Comparison of ENCODE assay signal across 8 cellular contexts in genomic region chrX:40098264-40099045, GRCh38. TPM values are rescaled to one million over a fixed set of nuclear protein-coding genes. Genes with fewer than 3 reads are reported as not detected.
DNase-seq lines count a peak whose midpoint lies in the region; ATAC-seq and TF ChIP-seq lines count a peak whose summit lies in the region.

No MANE protein-coding gene starts in this region.

- H3K36me3 ChIP-seq in SK-N-SH (replicated peaks in 1 of 2; ENCODE audit: control insufficient read depth in 1 of 2, insufficient read depth in 2 of 2, low read length in 1 of 2): no peaks in the 10 kb centered on the region
- no peaks in the 10 kb centered on the region for H3K36me3 ChIP-seq in breast epithelium

- peak; percentile 87 for DNase-seq in NCI-H82 (lab: John Stamatoyannopoulos, UW)
- no peak for DNase-seq in NCI-H82 treated with DMSO at 0.1 percent for 48 hours (lab: John Stamatoyannopoulos, UW; ENCODE audit: unreplicated experiment)
- DNase-seq in SK-N-SH: peak; percentile 64
- DNase-seq in breast epithelium (ENCODE audit: low spot score in 2 of 2): no peak
- peak; percentile 52 to 58 for DNase-seq in left colon
- DNase-seq in stimulated activated naive B cell treated with anti-CD40 and anti-IgM and Interleukin-4, amounts not matched to agents 10 μg/mL and 1 μg/mL and 100 μg/mL, for 72 hours: peak; percentile 47

- no peak for TF ChIP-seq POLR2A in breast epithelium (IDR thresholded peaks at IDR 0.05)

- no peaks in the 10 kb centered on the region for H3K9me2 ChIP-seq in SK-N-SH

- H3K4me3 ChIP-seq in SK-N-SH (ENCODE audit: low read depth in 2 of 2, low read length in 1 of 2) (peak overlapping the region; percentile 54 to 60), breast epithelium (peak overlapping the region; percentile 71 to 89 (median 76))

- CTCF ChIA-PET in SK-N-SH (lab: Yijun Ruan, JAX): interaction anchor here (0.6 to 1.9 kb wide), 7 partner anchors 46 to 454 kb away, joined by 3 to 5 read pairs (median 3); no protein-coding TSS in a partner anchor

- peaks cover 12% of the 10 kb centered on the region for H3F3A ChIP-seq in SK-N-SH (replicated peaks; ENCODE audit: insufficient read depth)

- no peak overlapping the region for H2AFZ ChIP-seq in SK-N-SH (ENCODE audit: low read depth)

- TF ChIP-seq RAD21 in SK-N-SH (IDR thresholded peaks at IDR 0.05; ENCODE audit: low read length): no peak

- peak overlapping the region; percentile 54; the same call in 1 of the 2 replicates for H3K9ac ChIP-seq in SK-N-SH

- H3K4me1 ChIP-seq in SK-N-SH (ENCODE audit: control insufficient read depth in 1 of 2, insufficient read depth in 2 of 2, low read depth in 1 of 2, low read length in 1 of 2) (peaks cover 7 to 27% of the 10 kb centered on the region in 2 experiments; a peak in 2 of 4 replicates), breast epithelium (peaks cover 0 to 5% of the 10 kb centered on the region in 2 donors)

- peaks cover 14% of the 10 kb centered on the region for H4K20me1 ChIP-seq in SK-N-SH (ENCODE audit: insufficient read depth)

- peaks cover 36% of the 10 kb centered on the region; the same call in 1 of the 2 replicates for H3K27me3 ChIP-seq in SK-N-SH (ENCODE audit: insufficient read depth)
- H3K27me3 ChIP-seq in breast epithelium: peaks cover 0 to 94% of the 10 kb centered on the region in 2 donors

- no peaks in the 10 kb centered on the region for H3K9me3 ChIP-seq in SK-N-SH
- no peaks in the 10 kb centered on the region for H3K9me3 ChIP-seq in breast epithelium

- ATAC-seq in HG03521 (IDR thresholded peaks at IDR 0.05; ENCODE audit: unreplicated experiment) (peak; percentile 19), left colon (peak; percentile 42), GM19351 (IDR thresholded peaks at IDR 0.05; ENCODE audit: unreplicated experiment) (no peak)
- ATAC-seq in stimulated activated naive B cell treated with anti-CD40 and anti-IgM and Interleukin-4, amounts not matched to agents 10 μg/mL and 1 μg/mL and 100 μg/mL, for 72 hours (replicated peaks): peak; percentile 29 to 33

- peaks cover 30% of the 10 kb centered on the region for H3K79me2 ChIP-seq in SK-N-SH (ENCODE audit: insufficient read depth)

- TF ChIP-seq CTCF in SK-N-SH (IDR thresholded peaks at IDR 0.05) (no peak), breast epithelium (IDR thresholded peaks at IDR 0.05) (no peak)

- H3K9me3 Mint-ChIP-seq in stimulated activated naive B cell treated with anti-CD40 and anti-IgM and Interleukin-4, amounts not matched to agents 10 μg/mL and 1 μg/mL and 100 μg/mL, for 72 hours: no peaks in the 10 kb centered on the region

- H3K4me3 Mint-ChIP-seq in stimulated activated naive B cell treated with anti-CD40 and anti-IgM and Interleukin-4, amounts not matched to agents 10 μg/mL and 1 μg/mL and 100 μg/mL, for 72 hours: peak overlapping the region; percentile 84 to 88

- TF ChIP-seq EP300 in SK-N-SH (IDR thresholded peaks at IDR 0.05; ENCODE audit: borderline replicate concordance in 1 of 2, low read depth in 1 of 2, low read length in 1 of 2): no peak

- H3K4me1 Mint-ChIP-seq in stimulated activated naive B cell treated with anti-CD40 and anti-IgM and Interleukin-4, amounts not matched to agents 10 μg/mL and 1 μg/mL and 100 μg/mL, for 72 hours: peaks cover 18 to 42% of the 10 kb centered on the region in 2 donors

- H3K4me2 ChIP-seq in SK-N-SH: peak overlapping the region; percentile 80

- intact Hi-C loops in breast epithelium (cut with DNase I; ENCODE audit: low total_unique reads): no loop called here
- intact Hi-C loops in left colon (cut with DNase I, micrococcal nuclease): no loop called here

- POLR2A ChIA-PET in SK-N-SH (lab: Yijun Ruan, JAX): interaction anchor here (0.8 to 4.5 kb wide), 12 partner anchors 7 to 446 kb away, joined by 3 to 38 read pairs (median 4); no protein-coding TSS in a partner anchor

- peaks cover 5 to 14% of the 10 kb centered on the region in 2 donors for H3K36me3 Mint-ChIP-seq in stimulated activated naive B cell treated with anti-CD40 and anti-IgM and Interleukin-4, amounts not matched to agents 10 μg/mL and 1 μg/mL and 100 μg/mL, for 72 hours

- 13% methylated on average over 26 of the region's 75 CpGs for WGBS in SK-N-SH (ENCODE audit: low lambda C conversion rate)

- H3K27me3 Mint-ChIP-seq in stimulated activated naive B cell treated with anti-CD40 and anti-IgM and Interleukin-4, amounts not matched to agents 10 μg/mL and 1 μg/mL and 100 μg/mL, for 72 hours: peaks cover 0 to 7% of the 10 kb centered on the region in 2 donors

- peak overlapping the region; percentile 98 for H3K27ac Mint-ChIP-seq in stimulated activated naive B cell treated with anti-CD40 and anti-IgM and Interleukin-4, amounts not matched to agents 10 μg/mL and 1 μg/mL and 100 μg/mL, for 72 hours

- peak overlapping the region; percentile 51 to 83; a peak in 3 of 4 replicates for H3K27ac ChIP-seq in SK-N-SH (ENCODE audit: low read depth in 2 of 2, low read length in 1 of 2)
- H3K27ac ChIP-seq in breast epithelium: peak overlapping the region; percentile 83 to 85

TF ChIP-seq in SK-N-SH, 30 proteins besides CTCF, POLR2A, EP300 and RAD21:
- TF ChIP-seq GABPA (IDR thresholded peaks at IDR 0.05; ENCODE audit: low read depth) (no peak), REST (IDR thresholded peaks at IDR 0.05; ENCODE audit: low read depth, low read length) (no peak), RXRA (IDR thresholded peaks at IDR 0.05; ENCODE audit: borderline replicate concordance, low read depth) (no peak), CHD2 (IDR thresholded peaks at IDR 0.05; ENCODE audit: low read length, partially characterized antibody) (no peak), TEAD4 (IDR thresholded peaks at IDR 0.05; ENCODE audit: borderline replicate concordance, insufficient read depth) (no peak)

RNA-seq across cellular contexts. Expression of gene BCOR, which starts 0.7 kb away (rescaled TPM):
- 6.9 and 8.8 TPM in 2 replicates for polyA plus RNA-seq in SK-N-SH (2012; rRNA removed)
- 8.4 and 9.4 TPM in 2 replicates for polyA plus RNA-seq in SK-N-SH (2012; cell fraction: cytosol; rRNA removed)
- 19.4 and 21.9 TPM in 2 replicates for polyA plus RNA-seq in SK-N-SH (2012; cell fraction: nucleus; rRNA removed)
- 10 to 100 TPM; 11.7 to 28.1 (median 27.9) TPM for total RNA-seq in breast epithelium
- total RNA-seq in left colon: 10 to 100 TPM; 19.0 to 24.4 TPM

Comparison
In these comparisons a context has a peak if more than half of its experiments do, and no peak if none do; other contexts are left out.
1. DNase-seq: peak in NCI-H82 (single experiment), SK-N-SH (single experiment), left colon (2 of 2) and stimulated activated naive B cell treated with anti-CD40 and anti-IgM and Interleukin-4, amounts not matched to agents 10 μg/mL and 1 μg/mL and 100 μg/mL, for 72 hours (single experiment); none in NCI-H82 treated with DMSO at 0.1 percent for 48 hours (single experiment) and breast epithelium (0 of 2).